34 cellular contexts compared by ENCODE assay signal in the genomic region with DNA sequence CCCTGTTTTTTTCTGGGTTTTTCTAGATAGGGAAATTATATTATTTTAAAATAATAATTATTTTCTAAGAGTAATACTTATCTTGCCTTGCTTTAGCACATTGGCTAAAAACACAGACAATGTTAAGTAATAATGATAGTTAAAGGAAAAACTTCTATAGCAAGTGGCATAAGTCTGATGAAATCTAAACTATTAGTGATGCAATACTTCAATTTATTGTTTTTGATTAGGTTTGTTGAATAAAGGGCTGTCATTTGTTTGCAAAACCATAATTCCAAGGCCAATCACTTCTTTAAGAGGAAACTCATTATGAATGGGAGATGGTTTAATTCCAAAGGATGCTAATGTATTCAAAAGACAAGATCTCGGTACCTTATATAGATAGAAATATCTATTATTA.
"Had no signal": no experiment of that assay in that cellular context is flagged by ENCODE, and none has a peak within 500 bp of the region (broad histone marks: within the 10 kb centered on the region; RNA-seq: fewer than 3 reads in every experiment).

No MANE protein-coding gene starts in this region.

- H3K36me3 ChIP-seq: MG63 had no signal

- H3K9me3 ChIP-seq: MG63 had no signal

- H3K4me3 ChIP-seq: MG63 had no signal

- H3K27me3 ChIP-seq: MG63 had no signal

- DNase-seq: Karpas-422, Kasumi-1, MG63, MM.1S, MV-4-11, NCI-H1048, NCI-H1092, NCI-H1092 treated with DMSO at 0.1 percent for 48 hours, NCI-H1105, NCI-H1105 treated with DMSO at 0.1 percent for 48 hours, NCI-H1417, NCI-H1417 treated with DMSO at 0.1 percent for 48 hours, NCI-H1436, NCI-H1436 treated with DMSO at 0.1 percent for 48 hours, NCI-H146, NCI-H1694, NCI-H1694 treated with DMSO at 0.1 percent for 48 hours, NCI-H187, NCI-H187 treated with DMSO at 0.1 percent for 48 hours, NCI-H1930, NCI-H2029, NCI-H2029 treated with DMSO at 0.1 percent for 48 hours, NCI-H2081, NCI-H2081 treated with DMSO at 0.1 percent for 48 hours, NCI-H2107, NCI-H2171, NCI-H2171 treated with DMSO at 0.1 percent for 48 hours, NCI-H2227 treated with DMSO at 0.1 percent for 48 hours, NCI-H226, NCI-H345, NCI-H446, NCI-H446 treated with DMSO at 0.1 percent for 48 hours, NCI-H510A, NCI-H510A treated with DMSO at 0.1 percent for 48 hours had no signal
